1 cellular context compared by ENCODE assay signal in the genomic region with DNA sequence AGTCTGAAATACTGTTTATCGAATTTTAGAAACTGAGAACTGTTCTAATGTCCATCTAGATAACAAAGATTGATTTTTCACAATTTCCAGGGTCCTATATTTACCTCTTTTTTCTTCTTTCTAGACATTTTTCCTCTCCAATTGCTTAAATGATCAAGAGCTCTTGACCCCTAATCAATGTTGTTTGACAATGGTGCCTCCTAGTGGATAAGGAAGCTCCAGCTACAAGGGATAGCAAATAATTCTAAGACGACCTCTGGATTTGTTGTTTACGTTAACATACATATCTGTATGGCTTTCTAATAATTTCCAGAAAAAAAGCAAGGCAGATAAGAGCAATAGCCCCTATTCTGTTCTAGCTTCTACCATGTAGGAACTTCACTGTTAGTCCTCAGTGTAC.
TF ChIP-seq lines count a peak whose summit lies in the region.

No MANE protein-coding gene starts in this region.

TF ChIP-seq in Ishikawa, 13 proteins besides CTCF, POLR2A, EP300 and RAD21 (continued from another document):
- TF ChIP-seq, protein P1, sequence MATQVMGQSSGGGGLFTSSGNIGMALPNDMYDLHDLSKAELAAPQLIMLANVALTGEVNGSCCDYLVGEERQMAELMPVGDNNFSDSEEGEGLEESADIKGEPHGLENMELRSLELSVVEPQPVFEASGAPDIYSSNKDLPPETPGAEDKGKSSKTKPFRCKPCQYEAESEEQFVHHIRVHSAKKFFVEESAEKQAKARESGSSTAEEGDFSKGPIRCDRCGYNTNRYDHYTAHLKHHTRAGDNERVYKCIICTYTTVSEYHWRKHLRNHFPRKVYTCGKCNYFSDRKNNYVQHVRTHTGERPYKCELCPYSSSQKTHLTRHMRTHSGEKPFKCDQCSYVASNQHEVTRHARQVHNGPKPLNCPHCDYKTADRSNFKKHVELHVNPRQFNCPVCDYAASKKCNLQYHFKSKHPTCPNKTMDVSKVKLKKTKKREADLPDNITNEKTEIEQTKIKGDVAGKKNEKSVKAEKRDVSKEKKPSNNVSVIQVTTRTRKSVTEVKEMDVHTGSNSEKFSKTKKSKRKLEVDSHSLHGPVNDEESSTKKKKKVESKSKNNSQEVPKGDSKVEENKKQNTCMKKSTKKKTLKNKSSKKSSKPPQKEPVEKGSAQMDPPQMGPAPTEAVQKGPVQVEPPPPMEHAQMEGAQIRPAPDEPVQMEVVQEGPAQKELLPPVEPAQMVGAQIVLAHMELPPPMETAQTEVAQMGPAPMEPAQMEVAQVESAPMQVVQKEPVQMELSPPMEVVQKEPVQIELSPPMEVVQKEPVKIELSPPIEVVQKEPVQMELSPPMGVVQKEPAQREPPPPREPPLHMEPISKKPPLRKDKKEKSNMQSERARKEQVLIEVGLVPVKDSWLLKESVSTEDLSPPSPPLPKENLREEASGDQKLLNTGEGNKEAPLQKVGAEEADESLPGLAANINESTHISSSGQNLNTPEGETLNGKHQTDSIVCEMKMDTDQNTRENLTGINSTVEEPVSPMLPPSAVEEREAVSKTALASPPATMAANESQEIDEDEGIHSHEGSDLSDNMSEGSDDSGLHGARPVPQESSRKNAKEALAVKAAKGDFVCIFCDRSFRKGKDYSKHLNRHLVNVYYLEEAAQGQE (IDR thresholded peaks at IDR 0.05; ENCODE audit: low read depth), result no peak
TF ChIP-seq in Ishikawa: peak in this region for 0.
